Comparison of ENCODE assay signal across 1 cellular context in genomic region chr17:67479119-67479517, GRCh38.
TF ChIP-seq lines count a peak whose summit lies in the region.

No MANE protein-coding gene starts in this region.

TF ChIP-seq in IMR-90, 13 proteins besides CTCF, POLR2A, EP300 and RAD21 (continued from another document):
- TF ChIP-seq NFE2L2 (IDR thresholded peaks at IDR 0.05; ENCODE audit: low read depth, low read length) (no peak), MXI1 (IDR thresholded peaks at IDR 0.05; ENCODE audit: borderline replicate concordance, low read depth, low read length) (no peak), RFX5 (IDR thresholded peaks at IDR 0.05; ENCODE audit: low read depth, low read length) (no peak), SMC3 (IDR thresholded peaks at IDR 0.05; ENCODE audit: low read depth, low read length) (no peak), USF2 (IDR thresholded peaks at IDR 0.05; ENCODE audit: low read depth, low read length) (no peak), ELK1 (IDR thresholded peaks at IDR 0.05; ENCODE audit: borderline replicate concordance, low read depth, low read length) (no peak), RCOR1 (IDR thresholded peaks at IDR 0.05; ENCODE audit: insufficient replicate concordance, low read length) (no peak)
